In genomic region chr6:8627085-8627861, GRCh38 we compare ENCODE assay signal across 9 cellular contexts.
A peak's percentile ranks its signal among the peaks of the same experiment; 100 is the strongest.
DNase-seq lines count a peak whose midpoint lies in the region; ATAC-seq and TF ChIP-seq lines count a peak whose summit lies in the region.
"Had no signal": no experiment of that assay in that cellular context is flagged by ENCODE, and none has a peak within 500 bp of the region (broad histone marks: within the 10 kb centered on the region; RNA-seq: fewer than 3 reads in every experiment).

No MANE protein-coding gene starts in this region.

- H3K27ac Mint-ChIP-seq in activated CD8-positive, alpha-beta T cell treated with anti-CD3 and anti-CD28 coated beads for 36 hours = no peak overlapping the region
- H3K27ac Mint-ChIP-seq: activated T-helper 2 cell treated with anti-CD3 and anti-CD28 coated beads, Interferon-gamma antibody, Interleukin-2, Interleukin-4, amounts not matched to agents 10 μg/mL and 5 μg/mL and 100 μg/mL, durations not matched to agents 14 hours and 24 hours and 36 hours had no signal

- H3K4me3 ChIP-seq in BJ (ENCODE audit: low read depth, low read length) (no peak overlapping the region), MM.1S (ENCODE audit: low read length) (no peak overlapping the region)

- no peaks in the 10 kb centered on the region for H4K20me1 ChIP-seq in MM.1S (ENCODE audit: insufficient read depth, low read length)

- H3K27me3 ChIP-seq in BJ (ENCODE audit: control insufficient read depth, insufficient read depth, low read length) (no peaks in the 10 kb centered on the region), MM.1S (replicated peaks; ENCODE audit: insufficient read depth, low read length) (no peaks in the 10 kb centered on the region)

- H3K4me3 Mint-ChIP-seq in activated CD8-positive, alpha-beta T cell treated with anti-CD3 and anti-CD28 coated beads for 36 hours = no peak overlapping the region

- H3K9me2 ChIP-seq in MM.1S (replicated peaks; ENCODE audit: insufficient read depth, low read length) = no peaks in the 10 kb centered on the region

- no peaks in the 10 kb centered on the region for H3K9me3 ChIP-seq in MM.1S (replicated peaks; ENCODE audit: insufficient read depth, low read length)

- intact Hi-C loops in activated CD8-positive, alpha-beta T cell treated with anti-CD3 and anti-CD28 coated beads for 36 hours (cut with micrococcal nuclease) = no loop called here

- DNase-seq in BJ (ENCODE audit: low read depth) (peak; percentile 6), H4 (ENCODE audit: low spot score) (peak; percentile 38), M059J (ENCODE audit: low read depth) (peak; percentile 72), epithelial cell of prostate (ENCODE audit: low read depth, low spot score) (peak; percentile 94), epidermal melanocyte (ENCODE audit: insufficient read length, low spot score) (no peak), MM.1S (no peak), NCI-H1930 (lab: John Stamatoyannopoulos, UW) (no peak)
- DNase-seq in activated CD8-positive, alpha-beta T cell treated with anti-CD3 and anti-CD28 coated beads for 36 hours = no peak

- no peaks in the 10 kb centered on the region for H3K79me2 ChIP-seq in MM.1S (ENCODE audit: low read length)

- peaks cover 2% of the 10 kb centered on the region for H3K9me3 Mint-ChIP-seq in activated CD8-positive, alpha-beta T cell treated with anti-CD3 and anti-CD28 coated beads for 36 hours
- H3K9me3 Mint-ChIP-seq: activated T-helper 2 cell treated with anti-CD3 and anti-CD28 coated beads, Interferon-gamma antibody, Interleukin-2, Interleukin-4, amounts not matched to agents 10 μg/mL and 5 μg/mL and 100 μg/mL, durations not matched to agents 14 hours and 24 hours and 36 hours had no signal

- H3K4me1 Mint-ChIP-seq in activated CD8-positive, alpha-beta T cell treated with anti-CD3 and anti-CD28 coated beads for 36 hours (ENCODE audit: low read depth) = no peaks in the 10 kb centered on the region

- POLR2A ChIA-PET in BJ (lab: Charles Lee) = no interaction called here
- POLR2A ChIA-PET in activated CD8-positive, alpha-beta T cell treated with anti-CD3 and anti-CD28 coated beads for 36 hours (lab: Charles Lee) = no interaction called here

- no peak for ATAC-seq in activated CD8-positive, alpha-beta T cell treated with anti-CD3 and anti-CD28 coated beads for 36 hours

- no peak overlapping the region for H3K9ac ChIP-seq in MM.1S (ENCODE audit: low read length)

- H2AFZ ChIP-seq in MM.1S (ENCODE audit: low read length) = no peak overlapping the region

- H3F3A ChIP-seq in MM.1S (ENCODE audit: insufficient read depth, low read length) = no peaks in the 10 kb centered on the region

- H3K4me1 ChIP-seq in MM.1S (ENCODE audit: low read length) = no peaks in the 10 kb centered on the region

- CTCF ChIA-PET in BJ (lab: Yijun Ruan, JAX) = no interaction called here
- CTCF ChIA-PET in activated CD8-positive, alpha-beta T cell treated with anti-CD3 and anti-CD28 coated beads for 36 hours (lab: Charles Lee) = no interaction called here

- H3K27ac ChIP-seq in epithelial cell of prostate (peak overlapping the region; percentile 84), MM.1S (ENCODE audit: low read length) (no peak overlapping the region)

- no peaks in the 10 kb centered on the region for H3K27me3 Mint-ChIP-seq in activated CD8-positive, alpha-beta T cell treated with anti-CD3 and anti-CD28 coated beads for 36 hours

- TF ChIP-seq CTCF in BJ (IDR thresholded peaks at IDR 0.05; ENCODE audit: insufficient read depth, low read depth, low read length) (no peak), MM.1S (IDR thresholded peaks at IDR 0.05; ENCODE audit: low read length) (no peak)
- no peak for TF ChIP-seq CTCF in activated CD8-positive, alpha-beta T cell treated with anti-CD3 and anti-CD28 coated beads for 36 hours (IDR thresholded peaks at IDR 0.05)

- no peaks in the 10 kb centered on the region for H3K36me3 Mint-ChIP-seq in activated CD8-positive, alpha-beta T cell treated with anti-CD3 and anti-CD28 coated beads for 36 hours (ENCODE audit: low read depth)

- H3K36me3 ChIP-seq in BJ (ENCODE audit: control insufficient read depth, insufficient read depth, low read length) (no peaks in the 10 kb centered on the region), MM.1S (replicated peaks; ENCODE audit: insufficient read depth, low read length) (no peaks in the 10 kb centered on the region)

- no peak overlapping the region for H3K4me2 ChIP-seq in MM.1S (ENCODE audit: low read depth, low read length)

Comparison
In these comparisons a context has a peak if more than half of its experiments do, and no peak if none do; other contexts are left out.
1. DNase-seq: peak in BJ (single experiment), H4 (single experiment), M059J (single experiment) and epithelial cell of prostate (single experiment); none in epidermal melanocyte (single experiment), MM.1S (single experiment), NCI-H1930 (0 of 2) and activated CD8-positive, alpha-beta T cell treated with anti-CD3 and anti-CD28 coated beads for 36 hours (single experiment).